1 cellular context compared by ENCODE assay signal in genomic region chr1:184971522-184972265, GRCh38.
TF ChIP-seq lines count a peak whose summit lies in the region.

No MANE protein-coding gene starts in this region.

TF ChIP-seq in SK-N-SH, 30 proteins besides CTCF, POLR2A, EP300 and RAD21 (continued from another document):
- TF ChIP-seq USF1 (IDR thresholded peaks at IDR 0.05; ENCODE audit: borderline replicate concordance, low read depth) = no peak
- TF ChIP-seq TEAD4 (IDR thresholded peaks at IDR 0.05; ENCODE audit: borderline replicate concordance, insufficient read depth) = no peak
- TF ChIP-seq REST (IDR thresholded peaks at IDR 0.05; ENCODE audit: low read depth, low read length) = no peak
- TF ChIP-seq CHD2 (IDR thresholded peaks at IDR 0.05; ENCODE audit: low read length, partially characterized antibody) = no peak
